In genomic region chr7:30193333-30193943, GRCh38 we compare ENCODE assay signal across 12 cellular contexts.
"Had no signal": no experiment of that assay in that cellular context is flagged by ENCODE, and none has a peak within 500 bp of the region (broad histone marks: within the 10 kb centered on the region; RNA-seq: fewer than 3 reads in every experiment).

No MANE protein-coding gene starts in this region.

- H3K36me3 Mint-ChIP-seq: natural killer cell had no signal

- H3K27ac Mint-ChIP-seq: natural killer cell had no signal

- ATAC-seq: activated CD4-positive, CD25-positive, alpha-beta regulatory T cell treated with anti-CD3 and anti-CD28 coated beads, Interleukin-2, amount 50 U/mL, for 24 hours; effector memory CD8-positive, alpha-beta T cell; foreskin keratinocyte; natural killer cell had no signal

- H3K27me3 ChIP-seq: ascending aorta, foreskin keratinocyte, neutrophil, tibial nerve, uterus had no signal

- DNase-seq: activated naive CD4-positive, alpha-beta T cell treated with Interleukin-2 at 50 U/mL for 16 hours; dermis blood vessel endothelial cell; effector memory CD8-positive, alpha-beta T cell; foreskin keratinocyte; left ventricle myocardium inferior; natural killer cell; stimulated activated CD4-positive, alpha-beta T cell treated with anti-CD3 and anti-CD28 coated beads, Interleukin-2, amount 100 ng/mL, for 24 hours; uterus had no signal

- H3K36me3 ChIP-seq: neutrophil, uterus had no signal

- H3K4me1 ChIP-seq: ascending aorta, foreskin keratinocyte, left ventricle myocardium inferior, uterus had no signal

- H3K4me3 ChIP-seq: ascending aorta, left ventricle myocardium inferior, tibial nerve, uterus had no signal

- H3K27ac ChIP-seq: ascending aorta, foreskin keratinocyte, left ventricle myocardium inferior, neutrophil, tibial nerve, uterus had no signal

- H3K9me3 ChIP-seq: ascending aorta, uterus had no signal

- H3K4me3 Mint-ChIP-seq: effector memory CD8-positive, alpha-beta T cell; natural killer cell had no signal

- H3K4me1 Mint-ChIP-seq: natural killer cell had no signal
